ENCODE assay signal across 1 cellular context in the genomic region with DNA sequence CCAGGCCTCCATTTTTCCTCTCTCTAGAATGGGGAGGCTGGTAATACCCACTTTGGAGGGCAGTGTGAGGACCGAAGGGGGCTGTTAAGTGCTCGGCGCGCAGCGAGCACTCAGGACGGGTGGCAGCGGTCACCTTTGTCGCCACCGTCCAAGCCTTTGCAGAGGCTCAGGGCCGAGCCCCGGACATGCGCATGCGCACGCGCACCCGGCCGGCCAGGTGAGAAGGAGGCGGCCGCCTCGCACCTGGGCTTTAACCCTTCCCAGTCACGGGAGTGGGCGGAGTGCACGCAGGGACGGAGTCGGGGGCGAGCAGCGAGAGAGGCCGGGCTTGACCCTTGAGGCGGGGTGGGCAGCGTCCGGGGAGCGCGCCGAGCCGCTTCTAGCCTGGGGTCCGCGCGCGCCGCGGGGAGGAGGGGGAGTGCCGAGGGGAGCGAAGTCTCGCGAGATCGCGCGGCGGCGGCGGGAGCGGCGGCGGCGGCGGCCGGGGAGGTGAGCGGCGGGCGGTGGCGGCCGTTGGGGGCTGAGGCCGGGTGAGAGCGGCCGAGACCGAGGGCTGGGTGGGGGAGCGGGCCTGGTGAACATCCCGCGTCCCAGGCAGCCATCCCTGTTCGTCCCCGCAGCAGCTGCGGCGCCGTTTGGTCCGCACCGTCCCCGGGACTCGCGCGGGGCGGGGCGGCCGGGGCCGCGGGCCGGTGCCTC.
A peak's percentile ranks its signal among the peaks of the same experiment; 100 is the strongest.
TF ChIP-seq lines count a peak whose summit lies in the region.

Gene MRTFB (plus strand): TSS at position 443 of the 699 bp plus-strand sequence. CDS start 69,288 bp downstream, outside the sequence.

TF ChIP-seq in GM12878, 131 proteins besides CTCF, POLR2A, EP300 and RAD21 (continued from another document and continues in another):
- no peak for TF ChIP-seq SMC3 (IDR thresholded peaks at IDR 0.05; ENCODE audit: borderline replicate concordance, low read length)
- no peak for TF ChIP-seq RBBP5 (conservative IDR thresholded peaks at IDR 0.05)
- TF ChIP-seq ATF7 (IDR thresholded peaks at IDR 0.05; ENCODE audit: low read depth), result no peak
- TF ChIP-seq ZNF217 (IDR thresholded peaks at IDR 0.05), result 0 out of 2 replicates have a peak, but pooled peaks have one; percentile 48
- TF ChIP-seq KLF5 (IDR thresholded peaks at IDR 0.05; ENCODE audit: partially characterized antibody), result peak; percentile 34
- TF ChIP-seq, protein P1, sequence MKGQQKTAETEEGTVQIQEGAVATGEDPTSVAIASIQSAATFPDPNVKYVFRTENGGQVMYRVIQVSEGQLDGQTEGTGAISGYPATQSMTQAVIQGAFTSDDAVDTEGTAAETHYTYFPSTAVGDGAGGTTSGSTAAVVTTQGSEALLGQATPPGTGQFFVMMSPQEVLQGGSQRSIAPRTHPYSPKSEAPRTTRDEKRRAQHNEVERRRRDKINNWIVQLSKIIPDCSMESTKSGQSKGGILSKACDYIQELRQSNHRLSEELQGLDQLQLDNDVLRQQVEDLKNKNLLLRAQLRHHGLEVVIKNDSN (IDR thresholded peaks at IDR 0.05; ENCODE audit: borderline replicate concordance, extremely low read length, insufficient read depth, low read depth, low read length), result no peak
- no peak for TF ChIP-seq ZNF384 (IDR thresholded peaks at IDR 0.05; ENCODE audit: borderline replicate concordance, low read depth, low read length)
- peak; percentile 98 for TF ChIP-seq CHD2 (IDR thresholded peaks at IDR 0.05; ENCODE audit: borderline replicate concordance, low read depth, low read length)
- no peak for TF ChIP-seq MLLT1 (IDR thresholded peaks at IDR 0.05)
- TF ChIP-seq BRCA1 (IDR thresholded peaks at IDR 0.05; ENCODE audit: low read depth, low read length), result peak; percentile 79
- TF ChIP-seq E2F4 (IDR thresholded peaks at IDR 0.05; ENCODE audit: low read depth, low read length), result 0 out of 2 replicates have a peak, but pooled peaks have one; percentile 40
- TF ChIP-seq ZNF24 (IDR thresholded peaks at IDR 0.05), result no peak
- TF ChIP-seq CREM (IDR thresholded peaks at IDR 0.05; ENCODE audit: low read depth), result no peak
- no peak for TF ChIP-seq RFX5 (IDR thresholded peaks at IDR 0.05; ENCODE audit: low read depth, low read length)
- TF ChIP-seq ZBTB11 (CRISPR knock-in tag; IDR thresholded peaks at IDR 0.05), result no peak
- no peak for TF ChIP-seq ESRRA (IDR thresholded peaks at IDR 0.05; ENCODE audit: low read length)
- TF ChIP-seq ASH2L (IDR thresholded peaks at IDR 0.05; ENCODE audit: borderline replicate concordance, low read depth), result peak; percentile 79; the same call in 1 of the 2 replicates
- no peak for TF ChIP-seq YBX1 (IDR thresholded peaks at IDR 0.05)
- TF ChIP-seq POLR2AphosphoS5 (IDR thresholded peaks at IDR 0.05; ENCODE audit: low read length), result no peak
- TF ChIP-seq NR2F1 (conservative IDR thresholded peaks at IDR 0.05), result peak; percentile 52; the same call in 1 of the 2 replicates
- TF ChIP-seq USF2 (IDR thresholded peaks at IDR 0.05; ENCODE audit: borderline replicate concordance, low read depth, low read length), result no peak
- TF ChIP-seq ZZZ3 (IDR thresholded peaks at IDR 0.05; ENCODE audit: control insufficient read depth, insufficient read length, low read depth), result no peak
- TF ChIP-seq RELA (IDR thresholded peaks at IDR 0.05; ENCODE audit: borderline replicate concordance, partially characterized antibody), result peak; percentile 46
- TF ChIP-seq SREBF2 (IDR thresholded peaks at IDR 0.05; ENCODE audit: low read length), result no peak
- TF ChIP-seq ZNF207 (IDR thresholded peaks at IDR 0.05; ENCODE audit: borderline replicate concordance), result peak; percentile 41; the same call in 1 of the 2 replicates
- TF ChIP-seq LARP7 (IDR thresholded peaks at IDR 0.05), result peak; percentile 19; the same call in 1 of the 2 replicates
- TF ChIP-seq NFYA (IDR thresholded peaks at IDR 0.05; ENCODE audit: borderline replicate concordance, low read depth, low read length), result no peak
- TF ChIP-seq RUNX3 (IDR thresholded peaks at IDR 0.05; ENCODE audit: low read length), result no peak
- TF ChIP-seq, protein P2, sequence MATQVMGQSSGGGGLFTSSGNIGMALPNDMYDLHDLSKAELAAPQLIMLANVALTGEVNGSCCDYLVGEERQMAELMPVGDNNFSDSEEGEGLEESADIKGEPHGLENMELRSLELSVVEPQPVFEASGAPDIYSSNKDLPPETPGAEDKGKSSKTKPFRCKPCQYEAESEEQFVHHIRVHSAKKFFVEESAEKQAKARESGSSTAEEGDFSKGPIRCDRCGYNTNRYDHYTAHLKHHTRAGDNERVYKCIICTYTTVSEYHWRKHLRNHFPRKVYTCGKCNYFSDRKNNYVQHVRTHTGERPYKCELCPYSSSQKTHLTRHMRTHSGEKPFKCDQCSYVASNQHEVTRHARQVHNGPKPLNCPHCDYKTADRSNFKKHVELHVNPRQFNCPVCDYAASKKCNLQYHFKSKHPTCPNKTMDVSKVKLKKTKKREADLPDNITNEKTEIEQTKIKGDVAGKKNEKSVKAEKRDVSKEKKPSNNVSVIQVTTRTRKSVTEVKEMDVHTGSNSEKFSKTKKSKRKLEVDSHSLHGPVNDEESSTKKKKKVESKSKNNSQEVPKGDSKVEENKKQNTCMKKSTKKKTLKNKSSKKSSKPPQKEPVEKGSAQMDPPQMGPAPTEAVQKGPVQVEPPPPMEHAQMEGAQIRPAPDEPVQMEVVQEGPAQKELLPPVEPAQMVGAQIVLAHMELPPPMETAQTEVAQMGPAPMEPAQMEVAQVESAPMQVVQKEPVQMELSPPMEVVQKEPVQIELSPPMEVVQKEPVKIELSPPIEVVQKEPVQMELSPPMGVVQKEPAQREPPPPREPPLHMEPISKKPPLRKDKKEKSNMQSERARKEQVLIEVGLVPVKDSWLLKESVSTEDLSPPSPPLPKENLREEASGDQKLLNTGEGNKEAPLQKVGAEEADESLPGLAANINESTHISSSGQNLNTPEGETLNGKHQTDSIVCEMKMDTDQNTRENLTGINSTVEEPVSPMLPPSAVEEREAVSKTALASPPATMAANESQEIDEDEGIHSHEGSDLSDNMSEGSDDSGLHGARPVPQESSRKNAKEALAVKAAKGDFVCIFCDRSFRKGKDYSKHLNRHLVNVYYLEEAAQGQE (IDR thresholded peaks at IDR 0.05; ENCODE audit: low read depth, low read length), result no peak
- no peak for TF ChIP-seq CHD1 (IDR thresholded peaks at IDR 0.05; ENCODE audit: low read depth, low read length)
- 0 out of 2 replicates have a peak, but pooled peaks have one; percentile 10 for TF ChIP-seq TCF12 (IDR thresholded peaks at IDR 0.05; ENCODE audit: low read depth, low read length)
- TF ChIP-seq TBL1XR1 (IDR thresholded peaks at IDR 0.05; ENCODE audit: low read depth, low read length), result no peak
- TF ChIP-seq KAT2A (conservative IDR thresholded peaks at IDR 0.05; ENCODE audit: control insufficient read depth, low read depth, low read length), result no peak
- no peak for TF ChIP-seq FOS (IDR thresholded peaks at IDR 0.05; ENCODE audit: borderline replicate concordance, extremely low read depth, insufficient read length)
- no peak for TF ChIP-seq SMAD5 (IDR thresholded peaks at IDR 0.05; ENCODE audit: low read depth)
- TF ChIP-seq, protein P3, sequence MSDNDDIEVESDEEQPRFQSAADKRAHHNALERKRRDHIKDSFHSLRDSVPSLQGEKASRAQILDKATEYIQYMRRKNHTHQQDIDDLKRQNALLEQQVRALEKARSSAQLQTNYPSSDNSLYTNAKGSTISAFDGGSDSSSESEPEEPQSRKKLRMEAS (IDR thresholded peaks at IDR 0.05; ENCODE audit: low read depth, low read length), result peak; percentile 45; the same call in 1 of the 2 replicates
- no peak for TF ChIP-seq FOXK2 (IDR thresholded peaks at IDR 0.05)
- TF ChIP-seq IKZF1 (conservative IDR thresholded peaks at IDR 0.05), result peak; percentile 77
- TF ChIP-seq CEBPB (IDR thresholded peaks at IDR 0.05; ENCODE audit: borderline replicate concordance in 1 of 2, low read depth in 2 of 2, low read length in 2 of 2), result no peak
- TF ChIP-seq NR2C1 (IDR thresholded peaks at IDR 0.05), result peak; percentile 27; the same call in 1 of the 2 replicates
- TF ChIP-seq SUZ12 (IDR thresholded peaks at IDR 0.05; ENCODE audit: unreplicated experiment), result no peak
- no peak for TF ChIP-seq ATF3 (IDR thresholded peaks at IDR 0.05; ENCODE audit: borderline replicate concordance, extremely low read depth, low read depth, low read length)
- TF ChIP-seq, protein P4, sequence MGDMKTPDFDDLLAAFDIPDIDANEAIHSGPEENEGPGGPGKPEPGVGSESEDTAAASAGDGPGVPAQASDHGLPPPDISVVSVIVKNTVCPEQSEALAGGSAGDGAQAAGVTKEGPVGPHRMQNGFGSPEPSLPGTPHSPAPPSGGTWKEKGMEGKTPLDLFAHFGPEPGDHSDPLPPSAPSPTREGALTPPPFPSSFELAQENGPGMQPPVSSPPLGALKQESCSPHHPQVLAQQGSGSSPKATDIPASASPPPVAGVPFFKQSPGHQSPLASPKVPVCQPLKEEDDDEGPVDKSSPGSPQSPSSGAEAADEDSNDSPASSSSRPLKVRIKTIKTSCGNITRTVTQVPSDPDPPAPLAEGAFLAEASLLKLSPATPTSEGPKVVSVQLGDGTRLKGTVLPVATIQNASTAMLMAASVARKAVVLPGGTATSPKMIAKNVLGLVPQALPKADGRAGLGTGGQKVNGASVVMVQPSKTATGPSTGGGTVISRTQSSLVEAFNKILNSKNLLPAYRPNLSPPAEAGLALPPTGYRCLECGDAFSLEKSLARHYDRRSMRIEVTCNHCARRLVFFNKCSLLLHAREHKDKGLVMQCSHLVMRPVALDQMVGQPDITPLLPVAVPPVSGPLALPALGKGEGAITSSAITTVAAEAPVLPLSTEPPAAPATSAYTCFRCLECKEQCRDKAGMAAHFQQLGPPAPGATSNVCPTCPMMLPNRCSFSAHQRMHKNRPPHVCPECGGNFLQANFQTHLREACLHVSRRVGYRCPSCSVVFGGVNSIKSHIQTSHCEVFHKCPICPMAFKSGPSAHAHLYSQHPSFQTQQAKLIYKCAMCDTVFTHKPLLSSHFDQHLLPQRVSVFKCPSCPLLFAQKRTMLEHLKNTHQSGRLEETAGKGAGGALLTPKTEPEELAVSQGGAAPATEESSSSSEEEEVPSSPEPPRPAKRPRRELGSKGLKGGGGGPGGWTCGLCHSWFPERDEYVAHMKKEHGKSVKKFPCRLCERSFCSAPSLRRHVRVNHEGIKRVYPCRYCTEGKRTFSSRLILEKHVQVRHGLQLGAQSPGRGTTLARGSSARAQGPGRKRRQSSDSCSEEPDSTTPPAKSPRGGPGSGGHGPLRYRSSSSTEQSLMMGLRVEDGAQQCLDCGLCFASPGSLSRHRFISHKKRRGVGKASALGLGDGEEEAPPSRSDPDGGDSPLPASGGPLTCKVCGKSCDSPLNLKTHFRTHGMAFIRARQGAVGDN (IDR thresholded peaks at IDR 0.05), result peak; percentile 55
- TF ChIP-seq STAT1 (conservative IDR thresholded peaks at IDR 0.05), result no peak
- TF ChIP-seq FOXM1 (IDR thresholded peaks at IDR 0.05; ENCODE audit: low read depth, low read length), result no peak
- TF ChIP-seq YY1 (IDR thresholded peaks at IDR 0.05; ENCODE audit: low read depth, low read length), result 0 out of 2 replicates have a peak, but pooled peaks have one; percentile 43
- no peak for TF ChIP-seq BMI1 (IDR thresholded peaks at IDR 0.05; ENCODE audit: borderline replicate concordance)
